Comparison of ENCODE assay signal across 1 cellular context in genomic region chr13:94710881-94711560, GRCh38.
TF ChIP-seq lines count a peak whose summit lies in the region.

No MANE protein-coding gene starts in this region.

TF ChIP-seq in HEK293, 187 proteins besides CTCF, POLR2A, EP300 and RAD21 (continued from another document):
- TF ChIP-seq, protein P1, sequence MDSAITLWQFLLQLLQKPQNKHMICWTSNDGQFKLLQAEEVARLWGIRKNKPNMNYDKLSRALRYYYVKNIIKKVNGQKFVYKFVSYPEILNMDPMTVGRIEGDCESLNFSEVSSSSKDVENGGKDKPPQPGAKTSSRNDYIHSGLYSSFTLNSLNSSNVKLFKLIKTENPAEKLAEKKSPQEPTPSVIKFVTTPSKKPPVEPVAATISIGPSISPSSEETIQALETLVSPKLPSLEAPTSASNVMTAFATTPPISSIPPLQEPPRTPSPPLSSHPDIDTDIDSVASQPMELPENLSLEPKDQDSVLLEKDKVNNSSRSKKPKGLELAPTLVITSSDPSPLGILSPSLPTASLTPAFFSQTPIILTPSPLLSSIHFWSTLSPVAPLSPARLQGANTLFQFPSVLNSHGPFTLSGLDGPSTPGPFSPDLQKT (IDR thresholded peaks at IDR 0.05; ENCODE audit: borderline replicate concordance, low read depth, low read length): no peak
- TF ChIP-seq ZSCAN23 (tag by site-specific recombination; IDR thresholded peaks at IDR 0.05): no peak
- no peak for TF ChIP-seq ZNF544 (tag by site-specific recombination; IDR thresholded peaks at IDR 0.05)
- no peak for TF ChIP-seq ZNF138 (tag by site-specific recombination; IDR thresholded peaks at IDR 0.05; ENCODE audit: borderline replicate concordance)
- TF ChIP-seq ZNF174 (tag by site-specific recombination; IDR thresholded peaks at IDR 0.05): no peak
- TF ChIP-seq ZNF280C (tag by site-specific recombination; IDR thresholded peaks at IDR 0.05): no peak
